In the genomic region with DNA sequence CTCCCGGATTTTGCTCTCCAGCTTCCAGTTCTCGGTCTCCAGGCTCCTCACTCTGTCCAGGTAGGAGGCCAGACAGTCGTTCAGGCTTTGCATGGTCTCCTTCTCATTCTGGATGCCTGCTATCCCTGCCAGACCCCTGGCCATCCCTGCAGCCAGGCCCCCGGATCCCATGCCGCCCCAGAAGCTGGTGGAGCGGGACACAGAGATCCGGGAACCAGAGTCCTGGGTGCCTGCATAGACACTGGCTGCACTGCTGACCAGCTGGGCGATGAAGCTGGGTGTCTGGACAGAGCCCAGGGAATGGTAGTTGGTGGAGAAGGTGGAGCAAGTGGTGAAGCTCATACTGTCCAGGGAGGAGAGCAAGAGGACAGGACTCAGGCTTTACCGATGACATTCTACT, we compare ENCODE assay signal across 9 cellular contexts. TPM values are rescaled to one million over a fixed set of nuclear protein-coding genes. Genes with fewer than 3 reads are reported as not detected.
"Had no signal": no experiment of that assay in that cellular context is flagged by ENCODE, and none has a peak within 500 bp of the region (broad histone marks: within the 10 kb centered on the region; RNA-seq: fewer than 3 reads in every experiment).

No MANE protein-coding gene starts in this region.

- H3K27ac ChIP-seq: GM23248 had no signal

- H3K4me3 Mint-ChIP-seq: GM23338, H9, HFFc6 had no signal

- ATAC-seq: GM23338, HCT116 had no signal

- H3K4me1 ChIP-seq: HAP-1 had no signal

- DNase-seq: GM23248, GOT3, H7, H9, HCEC 1CT, HFFc6 had no signal

- H3K4me3 ChIP-seq: GM23248, GM23338, HAP-1 had no signal

- H3K36me3 ChIP-seq: HAP-1 had no signal

- H3K27ac Mint-ChIP-seq: GM23338, H9, HFFc6 had no signal

- H3K9me3 Mint-ChIP-seq: GM23338, H9, HFFc6 had no signal

- H3K9me3 ChIP-seq: HAP-1 had no signal

RNA-seq across cellular contexts. Expression of gene CALHM6, which starts 2.9 kb away (rescaled TPM):
- total RNA-seq: GM23248 had no signal
